8 cellular contexts compared by ENCODE assay signal in genomic region chr11:76419896-76420295, GRCh38. TPM values are rescaled to one million over a fixed set of nuclear protein-coding genes. Genes with fewer than 3 reads are reported as not detected.
A peak's percentile ranks its signal among the peaks of the same experiment; 100 is the strongest.
DNase-seq lines count a peak whose midpoint lies in the region; ATAC-seq, FAIRE-seq and TF ChIP-seq lines count a peak whose summit lies in the region.

No MANE protein-coding gene starts in this region.

- H3K23me2 ChIP-seq in H1 (ENCODE audit: low read depth, low read length): no peaks in the 10 kb centered on the region

- no peak overlapping the region for H2BK12ac ChIP-seq in H1 (ENCODE audit: low read depth, low read length)

- H2BK15ac ChIP-seq in H1 (ENCODE audit: low read length): no peak overlapping the region

- intact Hi-C loops in heart left ventricle (cut with DNase I): no loop called here

- no peak overlapping the region for H3K27ac ChIP-seq in cardiac muscle cell
- H3K27ac ChIP-seq in heart left ventricle: no peak overlapping the region
- H3K27ac ChIP-seq in H1 (ENCODE audit: low read depth, low read length): no peak overlapping the region

- FAIRE-seq in H1 (lab: Jason Lieb, UNC): peak; percentile 28

- no peak overlapping the region for H3K23ac ChIP-seq in H1 (ENCODE audit: insufficient read length)

- H3K27me3 ChIP-seq in cardiac muscle cell (no peaks in the 10 kb centered on the region), heart left ventricle (no peaks in the 10 kb centered on the region), H1 (replicated peaks in 1 of 4; ENCODE audit: control insufficient read depth in 3 of 4, extremely low read depth in 1 of 4, insufficient read depth in 3 of 4, low read length in 3 of 4) (no peaks in the 10 kb centered on the region; a peak in 1 of 7 replicates)

- H2BK120ac ChIP-seq in H1 (replicated peaks; ENCODE audit: low read depth, low read length): no peak overlapping the region

- H3K36me3 Mint-ChIP-seq in activated T-helper 17 cell treated with anti-CD3 and anti-CD28 coated beads, Interleukin-2, amount 50 U/mL, for 72 hours (ENCODE audit: low read depth): no peaks in the 10 kb centered on the region
- H3K36me3 Mint-ChIP-seq in activated CD8-positive, alpha-beta memory T cell treated with anti-CD3 and anti-CD28 coated beads, Interleukin-2, amount 10 ng/mL, durations not matched to agents 7 days and 5 days: no peaks in the 10 kb centered on the region

- TF ChIP-seq RAD21 in H1 (IDR thresholded peaks at IDR 0.05 in 1 of 2, conservative IDR thresholded peaks at IDR 0.05 in 1 of 2; ENCODE audit: low read depth in 2 of 2, low read length in 2 of 2): peak; percentile 61 to 71

- H3K18ac ChIP-seq in H1 (ENCODE audit: extremely low read depth, low read length): no peak overlapping the region

- no peak overlapping the region for H2AFZ ChIP-seq in H1 (ENCODE audit: low read length)

- no peak overlapping the region for H3K4me2 ChIP-seq in H1 (ENCODE audit: insufficient read depth in 1 of 2, low read depth in 2 of 2, low read length in 2 of 2)

- no peaks in the 10 kb centered on the region for H3K9me3 Mint-ChIP-seq in stimulated activated naive CD8-positive, alpha-beta T cell treated with anti-CD3 and anti-CD28 coated beads, Interleukin-15, amount 100 ng/mL, for 72 hours
- H3K9me3 Mint-ChIP-seq in activated T-helper 17 cell treated with anti-CD3 and anti-CD28 coated beads, Interleukin-2, amount 50 U/mL, for 72 hours: no peaks in the 10 kb centered on the region
- H3K9me3 Mint-ChIP-seq in activated CD8-positive, alpha-beta memory T cell treated with anti-CD3 and anti-CD28 coated beads, Interleukin-2, amount 10 ng/mL, durations not matched to agents 7 days and 5 days (ENCODE audit: low read depth): no peaks in the 10 kb centered on the region

- H3K9me3 ChIP-seq in cardiac muscle cell (ENCODE audit: low read depth): no peaks in the 10 kb centered on the region
- H3K9me3 ChIP-seq in heart left ventricle: no peaks in the 10 kb centered on the region
- H3K9me3 ChIP-seq in H1 (ENCODE audit: insufficient read depth in 2 of 2, low read depth in 1 of 2, low read length in 1 of 2): peaks cover 0 to 2% of the 10 kb centered on the region in 2 experiments; a peak in 1 of 4 replicates

- TF ChIP-seq CTCF in cardiac muscle cell (IDR thresholded peaks at IDR 0.05; ENCODE audit: low read depth, low read length): peak; percentile 35
- TF ChIP-seq CTCF in heart left ventricle (IDR thresholded peaks at IDR 0.05): peak in 6 of 12 donors; percentile 7 to 31 (median 26)
- TF ChIP-seq CTCF in NB4 (IDR thresholded peaks at IDR 0.05; ENCODE audit: low read depth, low read length): peak; percentile 62
- peak; percentile 51 to 80 (median 70) for TF ChIP-seq CTCF in H1 (IDR thresholded peaks at IDR 0.05; ENCODE audit: control extremely low read depth in 1 of 3, insufficient read depth in 1 of 3, low read depth in 1 of 3, low read length in 3 of 3)

- no peak for ATAC-seq in heart left ventricle
- ATAC-seq in stimulated activated naive CD8-positive, alpha-beta T cell treated with anti-CD3 and anti-CD28 coated beads, Interleukin-15, amount 100 ng/mL, for 72 hours: no peak
- no peak for ATAC-seq in activated T-helper 17 cell treated with anti-CD3 and anti-CD28 coated beads, Interleukin-2, amount 50 U/mL, for 72 hours (replicated peaks)
- no peak for ATAC-seq in activated CD8-positive, alpha-beta memory T cell treated with anti-CD3 and anti-CD28 coated beads, Interleukin-2, amount 10 ng/mL, durations not matched to agents 7 days and 5 days

- no peak overlapping the region for H4K91ac ChIP-seq in H1 (replicated peaks; ENCODE audit: insufficient read length, low read length)

- POLR2A ChIA-PET in H1 (lab: Charles Lee; ENCODE audit: partially characterized antibody): interaction anchor here (0.9 to 1.3 kb wide), 2 partner anchors 10 to 26 kb away, joined by 3 read pairs; no protein-coding TSS in a partner anchor

- H3K9ac ChIP-seq in H1 (replicated peaks in 1 of 4; ENCODE audit: extremely low read depth in 1 of 4, low read depth in 3 of 4, low read length in 3 of 4): no peak overlapping the region

- no peak overlapping the region for H3K14ac ChIP-seq in H1 (ENCODE audit: insufficient read length)

- H3K36me3 ChIP-seq in cardiac muscle cell (no peaks in the 10 kb centered on the region), heart left ventricle (no peaks in the 10 kb centered on the region), H1 (ENCODE audit: control insufficient read depth in 2 of 4, insufficient read depth in 4 of 4, low read length in 3 of 4) (no peaks in the 10 kb centered on the region)

- H3K4me1 Mint-ChIP-seq in stimulated activated naive CD8-positive, alpha-beta T cell treated with anti-CD3 and anti-CD28 coated beads, Interleukin-15, amount 100 ng/mL, for 72 hours: peaks cover 9% of the 10 kb centered on the region
- H3K4me1 Mint-ChIP-seq in activated T-helper 17 cell treated with anti-CD3 and anti-CD28 coated beads, Interleukin-2, amount 50 U/mL, for 72 hours: peaks cover 8% of the 10 kb centered on the region
- H3K4me1 Mint-ChIP-seq in activated CD8-positive, alpha-beta memory T cell treated with anti-CD3 and anti-CD28 coated beads, Interleukin-2, amount 10 ng/mL, durations not matched to agents 7 days and 5 days: peaks cover 15% of the 10 kb centered on the region

- 56 to 69% (median 65%) methylated on average over 3 of the region's 3 CpGs for WGBS in heart left ventricle, 4 donors
- 52% methylated on average over 3 of the region's 3 CpGs; no CpG with 5 or more reads in 1 of the 2 experiments for WGBS in H1 (ENCODE audit: extremely low coverage in 1 of 2, insufficient coverage in 1 of 2, insufficient read length in 1 of 2, insufficient replicate concordance in 2 of 2, low coverage in 1 of 2, low lambda C conversion rate in 2 of 2, missing lambda C conversion rate in 1 of 2), 2 experiments

- H2BK20ac ChIP-seq in H1 (ENCODE audit: low read length): no peak overlapping the region

- CTCF ChIA-PET in H1 (lab: Charles Lee; ENCODE audit: partially characterized antibody): interaction anchor here (0.6 to 5.2 kb wide), 32 partner anchors 9 to 212 kb away, joined by 3 to 31 read pairs (median 4); no protein-coding TSS in a partner anchor
- CTCF ChIA-PET in activated CD8-positive, alpha-beta memory T cell treated with anti-CD3 and anti-CD28 coated beads, Interleukin-2, amount 10 ng/mL, durations not matched to agents 7 days and 5 days (lab: Charles Lee): interaction anchor here (0.7 to 2.3 kb wide), 8 partner anchors 9 to 453 kb away, joined by 3 to 10 read pairs (median 4); no protein-coding TSS in a partner anchor

- H3K4ac ChIP-seq in H1 (replicated peaks; ENCODE audit: insufficient read length, low read depth, low read length): no peak overlapping the region

- H3K79me1 ChIP-seq in H1 (ENCODE audit: low read depth, low read length): no peaks in the 10 kb centered on the region

- no peaks in the 10 kb centered on the region for H3K4me1 ChIP-seq in cardiac muscle cell (ENCODE audit: low read depth)
- H3K4me1 ChIP-seq in heart left ventricle: no peaks in the 10 kb centered on the region
- no peaks in the 10 kb centered on the region for H3K4me1 ChIP-seq in H1 (replicated peaks in 1 of 4; ENCODE audit: control insufficient read depth in 3 of 4, insufficient read depth in 4 of 4, low read length in 3 of 4)

- no peak overlapping the region for H2AK5ac ChIP-seq in H1 (ENCODE audit: low read depth, low read length)

- H4K5ac ChIP-seq in H1 (ENCODE audit: insufficient read length, low read depth, low read length): no peak overlapping the region

- DNase-seq in cardiac muscle cell (ENCODE audit: low read depth in 1 of 2, low spot score in 1 of 2) (peak in 1 of 2 donors; percentile 3), heart left ventricle (no peak), NB4 (ENCODE audit: low read depth) (peak; percentile 44), H1 (ENCODE audit: low read depth in 1 of 2, low spot score in 2 of 2) (peak in 1 of 2 experiments; percentile 55), NCI-H774 (lab: John Stamatoyannopoulos, UW) (no peak)
- peak; percentile 13 to 21 for DNase-seq in stimulated activated naive CD8-positive, alpha-beta T cell treated with anti-CD3 and anti-CD28 coated beads, Interleukin-15, amount 100 ng/mL, for 72 hours
- DNase-seq in activated CD8-positive, alpha-beta memory T cell treated with anti-CD3 and anti-CD28 coated beads, Interleukin-2, amount 10 ng/mL, durations not matched to agents 7 days and 5 days: no peak

- H3K56ac ChIP-seq in H1 (replicated peaks; ENCODE audit: insufficient read length, low read depth, low read length): no peak overlapping the region

- H3K4me3 Mint-ChIP-seq in stimulated activated naive CD8-positive, alpha-beta T cell treated with anti-CD3 and anti-CD28 coated beads, Interleukin-15, amount 100 ng/mL, for 72 hours: no peak overlapping the region
- no peak overlapping the region for H3K4me3 Mint-ChIP-seq in activated T-helper 17 cell treated with anti-CD3 and anti-CD28 coated beads, Interleukin-2, amount 50 U/mL, for 72 hours
- H3K4me3 Mint-ChIP-seq in activated CD8-positive, alpha-beta memory T cell treated with anti-CD3 and anti-CD28 coated beads, Interleukin-2, amount 10 ng/mL, durations not matched to agents 7 days and 5 days: no peak overlapping the region

- H3K4me3 ChIP-seq in cardiac muscle cell (no peak overlapping the region), heart left ventricle (no peak overlapping the region), NB4 (ENCODE audit: low read depth, low read length) (no peak overlapping the region), H1 (ENCODE audit: extremely low read depth in 1 of 4, insufficient read depth in 2 of 4, low read depth in 3 of 4, low read length in 4 of 4) (no peak overlapping the region)

- no peak for TF ChIP-seq POLR2A in heart left ventricle (IDR thresholded peaks at IDR 0.05)
- TF ChIP-seq POLR2A in NB4 (IDR thresholded peaks at IDR 0.05; ENCODE audit: extremely low read depth, insufficient read length): no peak
- TF ChIP-seq POLR2A in H1 (IDR thresholded peaks at IDR 0.05; ENCODE audit: control extremely low read depth in 1 of 2, low read depth in 2 of 2, low read length in 2 of 2): no peak

- peaks cover 8% of the 10 kb centered on the region for H3K27me3 Mint-ChIP-seq in stimulated activated naive CD8-positive, alpha-beta T cell treated with anti-CD3 and anti-CD28 coated beads, Interleukin-15, amount 100 ng/mL, for 72 hours
- H3K27me3 Mint-ChIP-seq in activated T-helper 17 cell treated with anti-CD3 and anti-CD28 coated beads, Interleukin-2, amount 50 U/mL, for 72 hours: peaks cover 9% of the 10 kb centered on the region
- peaks cover 11% of the 10 kb centered on the region for H3K27me3 Mint-ChIP-seq in activated CD8-positive, alpha-beta memory T cell treated with anti-CD3 and anti-CD28 coated beads, Interleukin-2, amount 10 ng/mL, durations not matched to agents 7 days and 5 days

- H2BK5ac ChIP-seq in H1 (ENCODE audit: low read depth, low read length): no peak overlapping the region

- TF ChIP-seq EP300 in H1 (IDR thresholded peaks at IDR 0.05; ENCODE audit: borderline replicate concordance in 1 of 2, low read depth in 2 of 2, low read length in 2 of 2): no peak

- no peaks in the 10 kb centered on the region for H3K79me2 ChIP-seq in H1 (ENCODE audit: control insufficient read depth in 1 of 2, insufficient read depth in 2 of 2, low read length in 2 of 2)

- H4K20me1 ChIP-seq in H1 (replicated peaks in 1 of 2; ENCODE audit: control insufficient read depth in 1 of 2, insufficient read depth in 2 of 2, low read length in 2 of 2): no peaks in the 10 kb centered on the region

- H4K8ac ChIP-seq in H1 (ENCODE audit: extremely low read depth, insufficient read depth, low read length): no peak overlapping the region

- no peak overlapping the region for H3K27ac Mint-ChIP-seq in stimulated activated naive CD8-positive, alpha-beta T cell treated with anti-CD3 and anti-CD28 coated beads, Interleukin-15, amount 100 ng/mL, for 72 hours
- H3K27ac Mint-ChIP-seq in activated T-helper 17 cell treated with anti-CD3 and anti-CD28 coated beads, Interleukin-2, amount 50 U/mL, for 72 hours: no peak overlapping the region
- H3K27ac Mint-ChIP-seq in activated CD8-positive, alpha-beta memory T cell treated with anti-CD3 and anti-CD28 coated beads, Interleukin-2, amount 10 ng/mL, durations not matched to agents 7 days and 5 days: no peak overlapping the region

RNA-seq across cellular contexts. Expression of gene EMSY, which starts 24.9 kb away (rescaled TPM):
- total RNA-seq in cardiac muscle cell (34.4 and 74.4 TPM in 2 replicates), heart left ventricle (10 to 100 TPM; 14.5 to 37.6 (median 18.6) TPM)
- polyA plus RNA-seq in cardiac muscle cell (16.2 and 24.3 TPM in 2 replicates), heart left ventricle (10 to 100 TPM in 1 of 2 donors, 1 to 10 TPM in 1; 5.8 to 10.2 TPM), H1 (2011; rRNA removed) (26.5 and 29.6 TPM in 2 replicates)
- total RNA-seq in H1 (2021; fragmentation: NEBNext Ultra II Directional; extraction: Animal tissue kit (Norgen Biotek cat#: 25700)): 32.2 and 34.6 TPM in 2 replicates
- 26.0 TPM for polyA plus RNA-seq in H1 (2011; cell fraction: cytosol; rRNA removed)
- 85.5 TPM for polyA plus RNA-seq in H1 (2011; cell fraction: nucleus; rRNA removed)
- polyA plus RNA-seq in H1 (2012, experiment 1 of 2): 19.6 to 31.9 TPM (median 28.0 TPM) in 4 replicates
- polyA plus RNA-seq in H1 (2012, experiment 2 of 2): 1.8 TPM
- polyA plus RNA-seq in H1 (2013, experiment 1 of 2): 29.5 TPM
- 23.4 TPM for polyA plus RNA-seq in H1 (2013, experiment 2 of 2)
- 63.0 and 64.6 TPM in 2 replicates for polyA minus RNA-seq in H1 (2011; rRNA and poly(A)+ RNA removed)
- polyA minus RNA-seq in H1 (2011; cell fraction: cytosol; rRNA and poly(A)+ RNA removed): 21.4 TPM
- polyA minus RNA-seq in H1 (2011; cell fraction: nucleus; rRNA and poly(A)+ RNA removed): 114 TPM
- 10 to 100 TPM; 30.3 to 52.1 TPM for total RNA-seq in activated T-helper 17 cell treated with anti-CD3 and anti-CD28 coated beads, Interleukin-2, amount 50 U/mL, for 72 hours
- 10 to 100 TPM; 34.9 to 42.0 TPM for total RNA-seq in activated CD8-positive, alpha-beta memory T cell treated with anti-CD3 and anti-CD28 coated beads, Interleukin-2, amount 10 ng/mL, durations not matched to agents 7 days and 5 days

RNA-seq across cellular contexts. Expression of gene GVQW3, which starts 38.8 kb away (rescaled TPM):
- total RNA-seq in cardiac muscle cell (8.1 and 13.3 TPM in 2 replicates), heart left ventricle (1 to 10 TPM in 6 of 9 donors, under 1 TPM in 3; 0.19 to 2.3 (median 1.2) TPM)
- polyA plus RNA-seq in cardiac muscle cell (3.9 and 6.0 TPM in 2 replicates), heart left ventricle (under 1 TPM; 0.33 to 0.65 TPM), H1 (2011; rRNA removed) (5.5 and 5.9 TPM in 2 replicates)
- total RNA-seq in H1 (2021; fragmentation: NEBNext Ultra II Directional; extraction: Animal tissue kit (Norgen Biotek cat#: 25700)): 7.6 and 8.1 TPM in 2 replicates
- 7.8 TPM for polyA plus RNA-seq in H1 (2011; cell fraction: cytosol; rRNA removed)
- 6.9 TPM for polyA plus RNA-seq in H1 (2011; cell fraction: nucleus; rRNA removed)
- 5.3 to 9.2 TPM (median 5.6 TPM) in 4 replicates for polyA plus RNA-seq in H1 (2012, experiment 1 of 2)
- 1.4 TPM for polyA plus RNA-seq in H1 (2012, experiment 2 of 2)
- 4.7 TPM for polyA plus RNA-seq in H1 (2013, experiment 1 of 2)
- 4.4 TPM for polyA plus RNA-seq in H1 (2013, experiment 2 of 2)
- polyA minus RNA-seq in H1 (2011; rRNA and poly(A)+ RNA removed): 11.3 and 15.3 TPM in 2 replicates
- polyA minus RNA-seq in H1 (2011; cell fraction: cytosol; rRNA and poly(A)+ RNA removed): 7.2 TPM
- 17.5 TPM for polyA minus RNA-seq in H1 (2011; cell fraction: nucleus; rRNA and poly(A)+ RNA removed)
- 1 to 10 TPM; 1.6 to 2.5 TPM for total RNA-seq in activated T-helper 17 cell treated with anti-CD3 and anti-CD28 coated beads, Interleukin-2, amount 50 U/mL, for 72 hours
- total RNA-seq in activated CD8-positive, alpha-beta memory T cell treated with anti-CD3 and anti-CD28 coated beads, Interleukin-2, amount 10 ng/mL, durations not matched to agents 7 days and 5 days: 1 to 10 TPM; 3.5 to 4.0 TPM

RNA-seq across cellular contexts. Expression of gene THAP12, which starts 39.0 kb away (rescaled TPM):
- 25.9 and 27.5 TPM in 2 replicates for total RNA-seq in cardiac muscle cell
- polyA plus RNA-seq in cardiac muscle cell: 24.8 and 37.6 TPM in 2 replicates
- 10 to 100 TPM; 14.2 to 29.3 (median 19.5) TPM for total RNA-seq in heart left ventricle
- polyA plus RNA-seq in heart left ventricle: 10 to 100 TPM in 1 of 2 donors, 1 to 10 TPM in 1; 9.5 to 17.9 TPM
- 33.0 and 39.9 TPM in 2 replicates for total RNA-seq in H1 (2021; fragmentation: NEBNext Ultra II Directional; extraction: Animal tissue kit (Norgen Biotek cat#: 25700))
- polyA plus RNA-seq in H1 (2011; rRNA removed): 7.2 and 12.0 TPM in 2 replicates
- polyA plus RNA-seq in H1 (2011; cell fraction: cytosol; rRNA removed): 15.6 TPM
- polyA plus RNA-seq in H1 (2011; cell fraction: nucleus; rRNA removed): 11.0 TPM
- polyA plus RNA-seq in H1 (2012, experiment 1 of 2): 12.3 to 23.5 TPM (median 14.7 TPM) in 4 replicates
- polyA plus RNA-seq in H1 (2012, experiment 2 of 2): 2.7 TPM
- polyA plus RNA-seq in H1 (2013, experiment 1 of 2): 31.9 TPM
- 30.4 TPM for polyA plus RNA-seq in H1 (2013, experiment 2 of 2)
- polyA minus RNA-seq in H1 (2011; rRNA and poly(A)+ RNA removed): 14.5 and 22.1 TPM in 2 replicates
- polyA minus RNA-seq in H1 (2011; cell fraction: cytosol; rRNA and poly(A)+ RNA removed): 8.9 TPM
- 37.8 TPM for polyA minus RNA-seq in H1 (2011; cell fraction: nucleus; rRNA and poly(A)+ RNA removed)
- total RNA-seq in activated T-helper 17 cell treated with anti-CD3 and anti-CD28 coated beads, Interleukin-2, amount 50 U/mL, for 72 hours: 10 to 100 TPM; 25.5 to 39.6 TPM
- total RNA-seq in activated CD8-positive, alpha-beta memory T cell treated with anti-CD3 and anti-CD28 coated beads, Interleukin-2, amount 10 ng/mL, durations not matched to agents 7 days and 5 days: 10 to 100 TPM; 39.8 to 44.8 TPM

Comparison
In these comparisons a context has a peak if more than half of its experiments do, and no peak if none do; other contexts are left out.
1. DNase-seq: peak in NB4 (single experiment) and stimulated activated naive CD8-positive, alpha-beta T cell treated with anti-CD3 and anti-CD28 coated beads, Interleukin-15, amount 100 ng/mL, for 72 hours (2 of 2); none in heart left ventricle (0 of 5), NCI-H774 (single experiment) and activated CD8-positive, alpha-beta memory T cell treated with anti-CD3 and anti-CD28 coated beads, Interleukin-2, amount 10 ng/mL, durations not matched to agents 7 days and 5 days (single experiment).